In the genomic region with DNA sequence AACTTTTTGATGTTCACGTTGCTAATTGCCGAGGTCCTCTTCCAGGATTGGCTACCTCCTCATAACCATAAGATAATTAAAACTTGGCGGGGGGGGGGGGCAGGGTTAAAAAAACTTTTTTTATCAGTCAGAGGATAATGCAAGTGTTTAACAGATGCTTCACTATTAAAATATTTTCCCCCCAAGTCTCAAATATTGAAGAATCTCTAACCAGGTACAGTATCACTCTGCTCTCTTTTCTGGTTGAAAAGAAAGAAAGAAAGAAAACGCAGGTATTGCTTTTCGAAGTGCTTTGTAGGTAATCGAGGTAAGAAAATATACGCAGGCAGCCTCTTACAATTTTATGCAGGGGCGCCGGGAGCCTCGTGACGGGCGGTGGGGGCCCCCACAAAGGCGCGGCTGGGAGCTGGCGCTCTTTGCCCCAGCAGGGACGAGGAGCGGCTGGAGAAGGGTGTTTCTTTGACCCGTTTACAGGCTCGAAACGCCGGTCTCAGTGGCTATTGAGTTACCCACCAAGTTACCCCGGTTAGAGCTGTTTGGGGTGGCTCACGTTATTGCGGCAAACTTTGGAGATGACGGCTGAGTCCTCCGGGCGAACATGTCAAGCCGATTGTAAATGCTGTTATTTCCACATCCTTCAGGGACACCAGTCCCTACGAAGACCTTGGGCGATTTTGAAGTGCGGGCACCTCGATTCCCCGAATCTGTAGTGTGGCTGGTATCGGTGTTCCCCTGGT, we compare ENCODE assay signal across 11 cellular contexts. TPM values are rescaled to one million over a fixed set of nuclear protein-coding genes. Genes with fewer than 3 reads are reported as not detected.
DNase-seq lines count a peak whose midpoint lies in the region; ATAC-seq and TF ChIP-seq lines count a peak whose summit lies in the region.
"Had no signal": no experiment of that assay in that cellular context is flagged by ENCODE, and none has a peak within 500 bp of the region (broad histone marks: within the 10 kb centered on the region; RNA-seq: fewer than 3 reads in every experiment).

No MANE protein-coding gene starts in this region.

- DNase-seq in activated naive CD4-positive, alpha-beta T cell treated with anti-CD3 and anti-CD28 coated beads, Interleukin-2, amount 50 U/mL, for 16 hours, result no peak
- DNase-seq in ascending aorta (ENCODE audit: low spot score in 2 of 2) (no peak), type B pancreatic cell (ENCODE audit: extremely low spot score, unreplicated experiment) (no peak), COLO668 (lab: John Stamatoyannopoulos, UW; ENCODE audit: unreplicated experiment) (no peak)

- peak overlapping the region; percentile 63 for H3K4me3 Mint-ChIP-seq in activated naive CD4-positive, alpha-beta T cell treated with anti-CD3 and anti-CD28 coated beads, Interleukin-2, amount 50 U/mL, for 24 hours
- H3K4me3 Mint-ChIP-seq in type B pancreatic cell, result peak overlapping the region; percentile 96

- H3K27me3 ChIP-seq in ascending aorta (no peaks in the 10 kb centered on the region), muscle layer of duodenum (ENCODE audit: low read depth, low read length) (peaks cover 60% of the 10 kb centered on the region)

- peaks cover 17% of the 10 kb centered on the region for H3K9me3 Mint-ChIP-seq in activated naive CD4-positive, alpha-beta T cell treated with anti-CD3 and anti-CD28 coated beads, Interleukin-2, amount 50 U/mL, for 24 hours
- H3K9me3 Mint-ChIP-seq in type B pancreatic cell, result no peaks in the 10 kb centered on the region

- intact Hi-C loops in ascending aorta (cut with DNase I), result loop anchor here (1.0 kb wide), 1 partner anchor 8 kb away; no protein-coding TSS in a partner anchor

- H3K27ac ChIP-seq in ascending aorta, result peak overlapping the region; percentile 92 to 96
- peak overlapping the region; percentile 53 for H3K27ac ChIP-seq in muscle layer of duodenum (ENCODE audit: low read length)

- H3K9me3 ChIP-seq in ascending aorta (no peaks in the 10 kb centered on the region), muscle layer of duodenum (ENCODE audit: control insufficient read depth in 1 of 2, low read length in 2 of 2) (no peaks in the 10 kb centered on the region)

- no peak overlapping the region for H3K27ac Mint-ChIP-seq in activated naive CD4-positive, alpha-beta T cell treated with anti-CD3 and anti-CD28 coated beads, Interleukin-2, amount 50 U/mL, for 24 hours
- H3K27ac Mint-ChIP-seq in type B pancreatic cell, result peak overlapping the region; percentile 95

- TF ChIP-seq CTCF in ascending aorta (IDR thresholded peaks at IDR 0.05), result no peak
- no peak for TF ChIP-seq CTCF in type B pancreatic cell (conservative IDR thresholded peaks at IDR 0.05)

- H3K4me3 ChIP-seq in ascending aorta (peak overlapping the region; percentile 61 to 93), muscle layer of duodenum (ENCODE audit: low read depth in 1 of 2, low read length in 2 of 2) (peak overlapping the region; percentile 76 to 81)

- peaks cover 6% of the 10 kb centered on the region for H3K36me3 Mint-ChIP-seq in activated naive CD4-positive, alpha-beta T cell treated with anti-CD3 and anti-CD28 coated beads, Interleukin-2, amount 50 U/mL, for 24 hours
- H3K36me3 Mint-ChIP-seq in type B pancreatic cell, result peaks cover 23% of the 10 kb centered on the region

- H3K27me3 Mint-ChIP-seq in activated naive CD4-positive, alpha-beta T cell treated with anti-CD3 and anti-CD28 coated beads, Interleukin-2, amount 50 U/mL, for 24 hours, result peaks cover 71% of the 10 kb centered on the region
- H3K27me3 Mint-ChIP-seq in type B pancreatic cell, result peaks cover 93% of the 10 kb centered on the region

- peaks cover 13% of the 10 kb centered on the region for H3K4me1 Mint-ChIP-seq in activated naive CD4-positive, alpha-beta T cell treated with anti-CD3 and anti-CD28 coated beads, Interleukin-2, amount 50 U/mL, for 24 hours
- peaks cover 11% of the 10 kb centered on the region for H3K4me1 Mint-ChIP-seq in type B pancreatic cell (ENCODE audit: unreplicated experiment)

- H3K36me3 ChIP-seq in ascending aorta (no peaks in the 10 kb centered on the region), muscle layer of duodenum (ENCODE audit: control insufficient read depth in 1 of 2, insufficient read depth in 2 of 2, low read length in 2 of 2) (no peaks in the 10 kb centered on the region)

- no peak for ATAC-seq in HG02852 (IDR thresholded peaks at IDR 0.05; ENCODE audit: unreplicated experiment)
- no peak for ATAC-seq in GM21786 (IDR thresholded peaks at IDR 0.05; ENCODE audit: unreplicated experiment)
- ATAC-seq: activated CD4-positive, CD25-positive, alpha-beta regulatory T cell treated with anti-CD3 and anti-CD28 coated beads, Interleukin-2, amount 50 U/mL, for 24 hours had no signal

- H3K4me1 ChIP-seq in ascending aorta (peaks cover 0 to 4% of the 10 kb centered on the region in 2 donors), muscle layer of duodenum (ENCODE audit: control insufficient read depth in 1 of 2, insufficient read depth in 2 of 2, low read length in 2 of 2) (no peaks in the 10 kb centered on the region)

RNA-seq across cellular contexts. Expression of gene HAND2, which starts 0.5 kb away (rescaled TPM):
- total RNA-seq in ascending aorta, result 6.0 TPM
- 8.3 and 40.3 TPM in 2 replicates for total RNA-seq in type B pancreatic cell (ENCODE audit: low replicate concordance)
- total RNA-seq: dermis microvascular lymphatic vessel endothelial cell, lung microvascular endothelial cell had no signal
